16 cellular contexts compared by ENCODE assay signal in genomic region chr13:27035892-27036235, GRCh38.
DNase-seq lines count a peak whose midpoint lies in the region; ATAC-seq and TF ChIP-seq lines count a peak whose summit lies in the region.
"Had no signal": no experiment of that assay in that cellular context is flagged by ENCODE, and none has a peak within 500 bp of the region (broad histone marks: within the 10 kb centered on the region; RNA-seq: fewer than 3 reads in every experiment).

No MANE protein-coding gene starts in this region.

- no peak overlapping the region for H3K27ac ChIP-seq in H9 (ENCODE audit: insufficient read length, low read depth, low read length)

- no peak for TF ChIP-seq CTCF in H9 (conservative IDR thresholded peaks at IDR 0.05)
- TF ChIP-seq CTCF in choroid plexus epithelial cell (conservative IDR thresholded peaks at IDR 0.05; ENCODE audit: low read depth, low read length) = no peak
- TF ChIP-seq CTCF in omental fat pad (IDR thresholded peaks at IDR 0.05) = no peak

- no peak overlapping the region for H2BK120ac ChIP-seq in H9 (ENCODE audit: low read depth, low read length, poor library complexity, severe bottlenecking)

- no peak overlapping the region for H3K18ac ChIP-seq in H9 (ENCODE audit: insufficient read length, low read depth, low read length)

- no peaks in the 10 kb centered on the region for H4K20me1 ChIP-seq in H9 (ENCODE audit: control insufficient read depth, insufficient read depth, insufficient read length)

- H3K9me3 ChIP-seq in H9 (ENCODE audit: control insufficient read depth, low read depth, low read length) = no peaks in the 10 kb centered on the region

- no peak overlapping the region for H2AK5ac ChIP-seq in H9 (ENCODE audit: insufficient read length, low read length)

- peak; percentile 41 for ATAC-seq in omental fat pad (ENCODE audit: low FRiP score)
- ATAC-seq in sciatic nerve = no peak
- ATAC-seq: GM12878 had no signal

- H3K23ac ChIP-seq in H9 (ENCODE audit: insufficient read length, low read depth, low read length) = no peak overlapping the region

- H3K27me3 ChIP-seq in H9 (ENCODE audit: insufficient read depth, low read length) = no peaks in the 10 kb centered on the region

- no peak overlapping the region for H3K4ac ChIP-seq in H9 (ENCODE audit: low read depth, low read length)

- H2BK5ac ChIP-seq in H9 (ENCODE audit: insufficient read length, low read length) = no peak overlapping the region

- H2BK15ac ChIP-seq in H9 (ENCODE audit: low read depth, low read length) = no peak overlapping the region

- H2BK20ac ChIP-seq in H9 (ENCODE audit: low read depth, low read length, poor library complexity, severe bottlenecking) = no peak overlapping the region

- no peak overlapping the region for H4K5ac ChIP-seq in H9 (ENCODE audit: insufficient read length, low read depth, low read length)

- no peak overlapping the region for H3K56ac ChIP-seq in H9 (ENCODE audit: insufficient read length, low read depth, low read length)

- no peak overlapping the region for H3T11ph ChIP-seq in H9 (ENCODE audit: low read length)

- no peaks in the 10 kb centered on the region for H3K4me1 ChIP-seq in H9 (ENCODE audit: insufficient read depth, low read length)

- no peak overlapping the region for H3K4me2 ChIP-seq in H9 (ENCODE audit: insufficient read depth, insufficient read length, low read length)

- H4K8ac ChIP-seq in H9 (replicated peaks; ENCODE audit: insufficient read length, low read depth, low read length) = no peak overlapping the region

- H3K14ac ChIP-seq in H9 (ENCODE audit: insufficient read depth, low read length) = no peak overlapping the region

- peaks cover 39% of the 10 kb centered on the region for H3K27me3 Mint-ChIP-seq in H9 (ENCODE audit: low read depth)

- peaks cover 0 to 2% of the 10 kb centered on the region in 2 experiments; a peak in 2 of 5 replicates for H3K9me3 Mint-ChIP-seq in H9
- H3K9me3 Mint-ChIP-seq: activated naive CD4-positive, alpha-beta T cell treated with anti-CD3 and anti-CD28 coated beads, Interleukin-2, amount 50 U/mL, for 24 hours had no signal

- peak overlapping the region in 1 of 2 experiments; percentile 60; a peak in 1 of 5 replicates for H3K4me3 Mint-ChIP-seq in H9
- H3K4me3 Mint-ChIP-seq: activated naive CD4-positive, alpha-beta T cell treated with anti-CD3 and anti-CD28 coated beads, Interleukin-2, amount 50 U/mL, for 24 hours had no signal

- H2AFZ ChIP-seq in H9 (ENCODE audit: low read length) = no peak overlapping the region

- H3K9ac ChIP-seq in H9 (ENCODE audit: extremely low read depth, insufficient read length, low read length) = no peak overlapping the region

- H3K36me3 Mint-ChIP-seq in H9 (ENCODE audit: insufficient read depth in 1 of 3, low read depth in 3 of 3) = 0 out of 7 replicates have a peak, but pooled peaks cover 0 to 2% (median 0%) of the 10 kb centered on the region in 3 experiments
- H3K36me3 Mint-ChIP-seq: activated naive CD4-positive, alpha-beta T cell treated with anti-CD3 and anti-CD28 coated beads, Interleukin-2, amount 50 U/mL, for 24 hours had no signal

- no peak overlapping the region for H2BK12ac ChIP-seq in H9 (ENCODE audit: insufficient read length, low read depth, low read length)

- no peaks in the 10 kb centered on the region for H3K79me1 ChIP-seq in H9 (ENCODE audit: insufficient read depth, low read depth, low read length, poor library complexity, severe bottlenecking)

- no peaks in the 10 kb centered on the region for H3K79me2 ChIP-seq in H9 (ENCODE audit: insufficient read depth, low read length)

- H3K4me3 ChIP-seq in choroid plexus epithelial cell (ENCODE audit: low read depth, low read length) = no peak overlapping the region
- H3K4me3 ChIP-seq: GM12878 had no signal

- no CpG with 5 or more reads among the region's 11 CpGs for WGBS in H9 (ENCODE audit: extremely low coverage, insufficient read length, low lambda C conversion rate)

- DNase-seq in H9 (peak; percentile 26), RKO (ENCODE audit: low spot score) (peak; percentile 79), choroid plexus epithelial cell (ENCODE audit: low read depth) (peak; percentile 46), omental fat pad (ENCODE audit: low spot score) (no peak), sciatic nerve (ENCODE audit: low spot score) (no peak), DMS 273 treated with DMSO at 0.1 percent for 48 hours (lab: John Stamatoyannopoulos, UW) (no peak), OCI-M2 (lab: John Stamatoyannopoulos, UW; ENCODE audit: unreplicated experiment) (no peak)
- DNase-seq in activated CD4-positive, alpha-beta T cell treated with anti-CD3 and anti-CD28 coated beads for 48 hours = no peak
- DNase-seq: C1 segment of cervical spinal cord, KG1, kidney, NCI-H1694, NCI-H524, OCI-M1 had no signal

- H3K23me2 ChIP-seq in H9 (ENCODE audit: insufficient read length, low read depth, low read length, poor library complexity, severe bottlenecking) = peaks cover 6% of the 10 kb centered on the region

- intact Hi-C loops in sciatic nerve (cut with DNase I) = no loop called here

- no peak overlapping the region for H3K27ac Mint-ChIP-seq in H9

- peaks cover 24 to 33% of the 10 kb centered on the region in 2 experiments for H3K4me1 Mint-ChIP-seq in H9

- no peak overlapping the region for H4K91ac ChIP-seq in H9 (ENCODE audit: insufficient read length, low read depth, low read length)

Comparison
In these comparisons a context has a peak if more than half of its experiments do, and no peak if none do; other contexts are left out.
1. DNase-seq: peak in H9 (single experiment), RKO (single experiment) and choroid plexus epithelial cell (single experiment); none in omental fat pad (single experiment), sciatic nerve (single experiment), activated CD4-positive, alpha-beta T cell treated with anti-CD3 and anti-CD28 coated beads for 48 hours (single experiment), DMS 273 treated with DMSO at 0.1 percent for 48 hours (single experiment) and OCI-M2 (single experiment).